In the genomic region with DNA sequence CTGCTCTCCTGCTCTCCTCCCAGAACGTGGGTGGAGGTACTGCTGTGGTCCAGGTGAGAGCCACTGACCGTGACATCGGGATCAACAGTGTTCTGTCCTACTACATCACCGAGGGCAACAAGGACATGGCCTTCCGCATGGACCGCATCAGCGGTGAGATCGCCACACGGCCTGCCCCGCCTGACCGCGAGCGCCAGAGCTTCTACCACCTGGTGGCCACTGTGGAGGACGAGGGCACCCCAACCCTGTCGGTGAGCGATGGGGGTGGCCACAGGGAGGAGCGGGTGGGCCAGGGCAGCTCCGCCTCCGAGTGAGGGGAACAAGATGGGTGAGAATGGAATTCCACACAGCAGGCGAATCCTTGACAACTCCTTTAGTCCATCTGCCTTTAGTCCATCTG, we compare ENCODE assay signal across 1 cellular context.
TF ChIP-seq lines count a peak whose summit lies in the region.

No MANE protein-coding gene starts in this region.

TF ChIP-seq in H1, 55 proteins besides CTCF, POLR2A, EP300 and RAD21:
- TF ChIP-seq GABPA (IDR thresholded peaks at IDR 0.05; ENCODE audit: borderline replicate concordance, insufficient read depth, low read length) = no peak
